In genomic region chr2:71889991-71890684, GRCh38 we compare ENCODE assay signal across 15 cellular contexts.
DNase-seq lines count a peak whose midpoint lies in the region; ATAC-seq and TF ChIP-seq lines count a peak whose summit lies in the region.
"Had no signal": no experiment of that assay in that cellular context is flagged by ENCODE, and none has a peak within 500 bp of the region (broad histone marks: within the 10 kb centered on the region; RNA-seq: fewer than 3 reads in every experiment).

No MANE protein-coding gene starts in this region.

- no peak for ATAC-seq in HG03135 (IDR thresholded peaks at IDR 0.05; ENCODE audit: unreplicated experiment)
- ATAC-seq in GM18909 (IDR thresholded peaks at IDR 0.05; ENCODE audit: poor library complexity, unreplicated experiment) = no peak
- ATAC-seq: GM12878 had no signal

- TF ChIP-seq CTCF in fibroblast of lung (conservative IDR thresholded peaks at IDR 0.05 in 1 of 2, IDR thresholded peaks at IDR 0.05 in 1 of 2; ENCODE audit: low read depth in 1 of 2, low read length in 2 of 2) (no peak), osteoblast (IDR thresholded peaks at IDR 0.05; ENCODE audit: extremely low read depth, low read depth, low read length) (no peak)

- H3K36me3 ChIP-seq in fibroblast of lung (ENCODE audit: control insufficient read depth, insufficient read depth, low read length) (no peaks in the 10 kb centered on the region), osteoblast (ENCODE audit: insufficient read depth, low read length) (no peaks in the 10 kb centered on the region)

- no peak overlapping the region for H3K9ac ChIP-seq in fibroblast of lung (ENCODE audit: insufficient read depth, low read length)

- no peaks in the 10 kb centered on the region for H3K79me2 ChIP-seq in fibroblast of lung (ENCODE audit: control insufficient read depth, insufficient read depth, low read length)
- H3K79me2 ChIP-seq in osteoblast (ENCODE audit: insufficient read depth, low read length) = no peaks in the 10 kb centered on the region

- H3K4me2 ChIP-seq in fibroblast of lung (ENCODE audit: extremely low read depth, insufficient read depth, low read length) = no peak overlapping the region
- H3K4me2 ChIP-seq in osteoblast (ENCODE audit: insufficient read depth, low read length) = no peak overlapping the region

- no peak overlapping the region for H2AFZ ChIP-seq in fibroblast of lung (ENCODE audit: low read length)
- H2AFZ ChIP-seq in osteoblast (ENCODE audit: low read length) = no peak overlapping the region

- DNase-seq in GM03348 (ENCODE audit: low spot score) = peak; percentile 87
- peak; percentile 40 for DNase-seq in SK-MEL-5 (ENCODE audit: low read depth, low spot score)
- DNase-seq in fibroblast of lung (ENCODE audit: low read depth in 2 of 2) = peak; percentile 85 to 88
- peak; percentile 96 for DNase-seq in osteoblast (ENCODE audit: insufficient read length, low spot score, missing footprints)
- DNase-seq in hippocampal formation (lab: John Stamatoyannopoulos, UW) = no peak
- no peak for DNase-seq in anterior cingulate cortex (lab: John Stamatoyannopoulos, UW)
- DNase-seq: activated CD4-positive, alpha-beta T cell treated with anti-CD3 and anti-CD28 coated beads, Interleukin-2, amount 10 ng/mL, durations not matched to agents 24 days and 14 days; COR-L47; hypothalamus; NCI-H1048; NCI-H526 treated with DMSO at 0.1 percent for 48 hours; stimulated activated CD4-positive, alpha-beta T cell treated with anti-CD3 and anti-CD28 coated beads, Interleukin-12 subunit alpha, Interleukin-12 subunit beta, amount 100 ng/mL, for 4 hours had no signal

- no peak overlapping the region for H3K4me3 ChIP-seq in fibroblast of lung (replicated peaks in 1 of 4; ENCODE audit: control extremely low read depth in 1 of 4, insufficient read depth in 1 of 4, low read depth in 3 of 4, low read length in 4 of 4)
- no peak overlapping the region for H3K4me3 ChIP-seq in osteoblast (ENCODE audit: insufficient read depth, low read length)
- H3K4me3 ChIP-seq: GM12878 had no signal

- H3K4me1 ChIP-seq in fibroblast of lung (ENCODE audit: control insufficient read depth, extremely low read depth, insufficient read depth, low read length) (no peaks in the 10 kb centered on the region), osteoblast (ENCODE audit: insufficient read depth, low read length) (peaks cover 25% of the 10 kb centered on the region)

- in situ Hi-C loops in SK-MEL-5 (cut with HindIII; ENCODE audit: low pct_unique_long_range_greater_than_20kb, low sequenced_read_pairs) = no loop called here

- H3K27ac ChIP-seq in fibroblast of lung (ENCODE audit: insufficient read depth, low read length) = no peak overlapping the region
- no peak overlapping the region for H3K27ac ChIP-seq in osteoblast (ENCODE audit: low read depth, low read length)

- H4K20me1 ChIP-seq in fibroblast of lung (ENCODE audit: control insufficient read depth, extremely low read depth, insufficient read depth, low read length) (no peaks in the 10 kb centered on the region), osteoblast (ENCODE audit: insufficient read depth, low read length) (no peaks in the 10 kb centered on the region)

- H3K9me3 ChIP-seq in fibroblast of lung (ENCODE audit: control insufficient read depth, insufficient read depth, low read depth, low read length) (no peaks in the 10 kb centered on the region), osteoblast (ENCODE audit: low read depth, low read length) (peaks cover 3% of the 10 kb centered on the region)

- peaks cover 2% of the 10 kb centered on the region for H3K27me3 ChIP-seq in fibroblast of lung (ENCODE audit: control insufficient read depth, insufficient read depth, low read length)
- no peaks in the 10 kb centered on the region for H3K27me3 ChIP-seq in osteoblast (ENCODE audit: insufficient read depth, low read length)

Comparison
In these comparisons a context has a peak if more than half of its experiments do, and no peak if none do; other contexts are left out.
1. DNase-seq: peak in GM03348 (single experiment), SK-MEL-5 (single experiment), fibroblast of lung (2 of 2) and osteoblast (single experiment); none in hippocampal formation (0 of 2) and anterior cingulate cortex (0 of 58).